ENCODE assay signal across 8 cellular contexts in the genomic region with DNA sequence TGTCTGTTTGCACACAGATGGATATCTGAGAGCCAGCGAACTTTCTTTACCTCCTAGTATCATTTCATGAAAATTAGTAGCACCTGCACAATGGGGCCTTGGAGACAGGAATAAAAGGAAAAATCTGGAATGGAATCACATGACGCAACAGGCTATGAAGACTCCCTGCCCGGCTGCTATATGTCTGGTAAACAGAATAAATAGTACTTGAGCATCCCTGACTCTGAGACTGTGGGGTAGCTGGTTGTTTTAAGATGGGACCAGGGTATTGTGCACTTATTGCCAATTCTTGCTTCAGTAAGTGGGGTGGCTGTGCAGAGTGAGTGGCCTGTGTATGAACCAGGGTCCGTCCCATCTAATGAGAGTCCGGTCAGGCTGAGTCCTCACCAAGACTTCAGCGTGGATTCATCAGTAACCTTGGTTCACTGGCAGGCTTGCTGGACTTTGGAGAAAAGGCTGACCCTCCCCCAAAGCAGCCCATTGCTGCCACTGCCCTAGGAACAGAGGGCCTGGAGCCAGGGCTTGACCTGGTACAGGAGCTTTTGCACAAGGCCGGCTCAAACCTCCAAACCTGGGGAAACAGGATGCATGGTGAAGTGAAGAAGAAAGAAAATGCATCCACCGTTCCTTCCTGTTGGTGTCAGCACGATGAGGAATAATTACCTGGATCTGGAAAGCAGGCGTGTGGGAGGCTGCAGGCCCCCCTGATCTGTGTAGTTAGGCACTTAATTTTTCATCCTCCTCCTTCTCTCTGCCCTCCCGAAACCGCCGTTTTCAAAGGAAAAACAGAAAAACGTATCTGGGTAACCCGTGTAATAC.
DNase-seq lines count a peak whose midpoint lies in the region; ATAC-seq and TF ChIP-seq lines count a peak whose summit lies in the region.

No MANE protein-coding gene starts in this region.

- H3K23me2 ChIP-seq in H9 (ENCODE audit: insufficient read length, low read depth, low read length, poor library complexity, severe bottlenecking) = peaks cover 2% of the 10 kb centered on the region

- H3K56ac ChIP-seq in H9 (ENCODE audit: insufficient read length, low read depth, low read length) = no peak overlapping the region

- no peak for TF ChIP-seq CTCF in H9 (conservative IDR thresholded peaks at IDR 0.05)
- no peak for TF ChIP-seq CTCF in WTC11 (IDR thresholded peaks at IDR 0.05)
- no peak for TF ChIP-seq CTCF in fibroblast of villous mesenchyme (IDR thresholded peaks at IDR 0.05; ENCODE audit: insufficient read depth, low read depth, low read length)
- TF ChIP-seq CTCF in gastrocnemius medialis (IDR thresholded peaks at IDR 0.05 in 4 of 5, conservative IDR thresholded peaks at IDR 0.05 in 1 of 5) = no peak

- H3K4me3 ChIP-seq in fibroblast of villous mesenchyme (ENCODE audit: low read depth, low read length) (no peak overlapping the region), gastrocnemius medialis (peak overlapping the region in 1 of 4 donors; percentile 19)

- no peaks in the 10 kb centered on the region for H3K79me2 ChIP-seq in H9 (ENCODE audit: insufficient read depth, low read length)

- H3K36me3 ChIP-seq in gastrocnemius medialis = no peaks in the 10 kb centered on the region

- H3K4me3 Mint-ChIP-seq in H9 (0 out of 5 replicates have a peak overlapping the region, but pooled peaks of 1 of the 2 experiments have one; percentile 0), WTC11 (no peak overlapping the region)

- no peak overlapping the region for H4K5ac ChIP-seq in H9 (ENCODE audit: insufficient read length, low read depth, low read length)

- H3K79me1 ChIP-seq in H9 (ENCODE audit: insufficient read depth, low read depth, low read length, poor library complexity, severe bottlenecking) = no peaks in the 10 kb centered on the region

- no peak for TF ChIP-seq POLR2A in gastrocnemius medialis (IDR thresholded peaks at IDR 0.05)

- H4K91ac ChIP-seq in H9 (ENCODE audit: insufficient read length, low read depth, low read length) = no peak overlapping the region

- intact Hi-C loops in gastrocnemius medialis (cut with DNase I; ENCODE audit: low total_unique reads) = loop anchor here (5.0 kb wide), 1 partner anchor 335 kb away; a partner anchor contains a TSS

- in situ Hi-C loops in gastrocnemius medialis (cut with MboI; ENCODE audit: low sequenced_read_pairs in 4 of 4) = loop anchor here (5.0 to 10.0 kb wide), 4 partner anchors 70 to 313 kb away; a partner anchor contains a TSS

- no peak overlapping the region for H3K4me2 ChIP-seq in H9 (ENCODE audit: insufficient read depth, insufficient read length, low read length)

- H3K27ac Mint-ChIP-seq in H9 (peak overlapping the region; percentile 72 to 96 (median 88); a peak in 6 of 7 replicates), WTC11 (peak overlapping the region; percentile 93)

- H2BK120ac ChIP-seq in H9 (ENCODE audit: low read depth, low read length, poor library complexity, severe bottlenecking) = no peak overlapping the region

- WGBS in H9 (ENCODE audit: extremely low coverage, insufficient read length, low lambda C conversion rate) = no CpG with 5 or more reads among the region's 15 CpGs

- CTCF ChIA-PET in WTC11 (lab: Charles Lee) = interaction anchor here (0.7 to 1.9 kb wide), 5 partner anchors 12 to 142 kb away, joined by 3 to 7 read pairs (median 4); no protein-coding TSS in a partner anchor

- no peak overlapping the region for H2BK12ac ChIP-seq in H9 (ENCODE audit: insufficient read length, low read depth, low read length)

- no peak overlapping the region for H3K9ac ChIP-seq in H9 (ENCODE audit: extremely low read depth, insufficient read length, low read length)

- no peaks in the 10 kb centered on the region for H4K20me1 ChIP-seq in H9 (ENCODE audit: control insufficient read depth, insufficient read depth, insufficient read length)

- no peak overlapping the region for H3K14ac ChIP-seq in H9 (ENCODE audit: insufficient read depth, low read length)

- no peak overlapping the region for H2AK5ac ChIP-seq in H9 (ENCODE audit: insufficient read length, low read length)

- H2BK5ac ChIP-seq in H9 (ENCODE audit: insufficient read length, low read length) = no peak overlapping the region

- POLR2A ChIA-PET in WTC11 (lab: Charles Lee) = no interaction called here

- peaks cover 0 to 7% (median 4%) of the 10 kb centered on the region in 3 experiments; a peak in 4 of 7 replicates for H3K36me3 Mint-ChIP-seq in H9 (ENCODE audit: insufficient read depth in 1 of 3, low read depth in 3 of 3)
- H3K36me3 Mint-ChIP-seq in WTC11 = no peaks in the 10 kb centered on the region; the same call in 1 of the 2 replicates

- H3K27me3 Mint-ChIP-seq in H9 (ENCODE audit: low read depth) (peaks cover 7% of the 10 kb centered on the region), WTC11 (ENCODE audit: low read depth) (peaks cover 6% of the 10 kb centered on the region)

- no peak overlapping the region for H2AFZ ChIP-seq in H9 (ENCODE audit: low read length)

- no peak overlapping the region for H3K23ac ChIP-seq in H9 (ENCODE audit: insufficient read length, low read depth, low read length)

- peaks cover 16% of the 10 kb centered on the region; the same call in 1 of the 2 replicates for H3K4me1 ChIP-seq in H9 (ENCODE audit: insufficient read depth, low read length)
- H3K4me1 ChIP-seq in gastrocnemius medialis = peaks cover 35 to 44% of the 10 kb centered on the region in 2 donors

- peaks cover 0 to under 1% of the 10 kb centered on the region in 2 experiments; a peak in 1 of 5 replicates for H3K9me3 Mint-ChIP-seq in H9
- H3K9me3 Mint-ChIP-seq in WTC11 = no peaks in the 10 kb centered on the region

- H2BK15ac ChIP-seq in H9 (ENCODE audit: low read depth, low read length) = no peak overlapping the region

- ATAC-seq in WTC11 (no peak), gastrocnemius medialis (no peak), HG03460 (IDR thresholded peaks at IDR 0.05; ENCODE audit: unreplicated experiment) (no peak), HG03521 (IDR thresholded peaks at IDR 0.05; ENCODE audit: unreplicated experiment) (no peak)

- H3K4me1 Mint-ChIP-seq in H9 (peaks cover 53 to 62% of the 10 kb centered on the region in 2 experiments), WTC11 (peaks cover 65% of the 10 kb centered on the region)

- no peak overlapping the region for H2BK20ac ChIP-seq in H9 (ENCODE audit: low read depth, low read length, poor library complexity, severe bottlenecking)

- no peak overlapping the region for H3K18ac ChIP-seq in H9 (ENCODE audit: insufficient read length, low read depth, low read length)

- no peak overlapping the region for H3K27ac ChIP-seq in H9 (ENCODE audit: insufficient read length, low read depth, low read length)
- peak overlapping the region; percentile 86 to 95 (median 91) for H3K27ac ChIP-seq in gastrocnemius medialis

- H3K27me3 ChIP-seq in H9 (ENCODE audit: insufficient read depth, low read length) (peaks cover 1% of the 10 kb centered on the region; the same call in 1 of the 2 replicates), gastrocnemius medialis (no peaks in the 10 kb centered on the region)

- H3K9me3 ChIP-seq in H9 (ENCODE audit: control insufficient read depth, low read depth, low read length) (no peaks in the 10 kb centered on the region), gastrocnemius medialis (no peaks in the 10 kb centered on the region)

- no peak overlapping the region for H3T11ph ChIP-seq in H9 (ENCODE audit: low read length)

- no peak overlapping the region for H3K4ac ChIP-seq in H9 (ENCODE audit: low read depth, low read length)

- no peak overlapping the region for H4K8ac ChIP-seq in H9 (replicated peaks; ENCODE audit: insufficient read length, low read depth, low read length)

- DNase-seq in H9 (no peak), WTC11 (ENCODE audit: low spot score) (no peak), fibroblast of villous mesenchyme (ENCODE audit: low read depth) (peak; percentile 59), gastrocnemius medialis (no peak), retina (no peak), HuH-7.5 (ENCODE audit: low spot score) (no peak)

TF ChIP-seq in WTC11, 78 proteins besides CTCF, POLR2A, EP300 and RAD21 (continues in another document):
- TF ChIP-seq KAT7 (CRISPR knock-in tag; IDR thresholded peaks at IDR 0.05; ENCODE audit: borderline replicate concordance) (no peak), EMX1 (CRISPR knock-in tag; IDR thresholded peaks at IDR 0.05) (no peak), ZNF138 (CRISPR knock-in tag; conservative IDR thresholded peaks at IDR 0.05) (no peak), RORB (CRISPR knock-in tag; IDR thresholded peaks at IDR 0.05) (no peak), ELF4 (CRISPR knock-in tag; IDR thresholded peaks at IDR 0.05; ENCODE audit: low read depth) (no peak), GTF2I (CRISPR knock-in tag; conservative IDR thresholded peaks at IDR 0.05) (no peak), NFE2L1 (CRISPR knock-in tag; IDR thresholded peaks at IDR 0.05) (no peak), CREB1 (CRISPR knock-in tag; IDR thresholded peaks at IDR 0.05) (no peak), NFATC4 (CRISPR knock-in tag; IDR thresholded peaks at IDR 0.05) (no peak), OVOL2 (CRISPR knock-in tag; IDR thresholded peaks at IDR 0.05; ENCODE audit: borderline replicate concordance) (no peak)
- TF ChIP-seq, protein P1, sequence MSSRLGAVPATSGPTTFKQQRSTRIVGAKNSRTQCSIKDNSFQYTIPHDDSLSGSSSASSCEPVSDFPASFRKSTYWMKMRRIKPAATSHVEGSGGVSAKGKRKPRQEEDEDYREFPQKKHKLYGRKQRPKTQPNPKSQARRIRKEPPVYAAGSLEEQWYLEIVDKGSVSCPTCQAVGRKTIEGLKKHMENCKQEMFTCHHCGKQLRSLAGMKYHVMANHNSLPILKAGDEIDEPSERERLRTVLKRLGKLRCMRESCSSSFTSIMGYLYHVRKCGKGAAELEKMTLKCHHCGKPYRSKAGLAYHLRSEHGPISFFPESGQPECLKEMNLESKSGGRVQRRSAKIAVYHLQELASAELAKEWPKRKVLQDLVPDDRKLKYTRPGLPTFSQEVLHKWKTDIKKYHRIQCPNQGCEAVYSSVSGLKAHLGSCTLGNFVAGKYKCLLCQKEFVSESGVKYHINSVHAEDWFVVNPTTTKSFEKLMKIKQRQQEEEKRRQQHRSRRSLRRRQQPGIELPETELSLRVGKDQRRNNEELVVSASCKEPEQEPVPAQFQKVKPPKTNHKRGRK (CRISPR knock-in tag; IDR thresholded peaks at IDR 0.05; ENCODE audit: borderline replicate concordance) = no peak
